ENCODE assay signal across 12 cellular contexts in genomic region chr19:2394054-2394668, GRCh38. TPM values are rescaled to one million over a fixed set of nuclear protein-coding genes. Genes with fewer than 3 reads are reported as not detected.
DNase-seq lines count a peak whose midpoint lies in the region; ATAC-seq and TF ChIP-seq lines count a peak whose summit lies in the region.
"Had no signal": no experiment of that assay in that cellular context is flagged by ENCODE, and none has a peak within 500 bp of the region (broad histone marks: within the 10 kb centered on the region; RNA-seq: fewer than 3 reads in every experiment).

No MANE protein-coding gene starts in this region.

- H4K20me1 ChIP-seq in MM.1S (ENCODE audit: insufficient read depth, low read length) (no peaks in the 10 kb centered on the region), osteoblast (ENCODE audit: insufficient read depth, low read length) (no peaks in the 10 kb centered on the region)

- peak overlapping the region; percentile 45 for H3K4me2 ChIP-seq in MM.1S (ENCODE audit: low read depth, low read length)
- peak overlapping the region; percentile 84 for H3K4me2 ChIP-seq in osteoblast (ENCODE audit: insufficient read depth, low read length)

- no peaks in the 10 kb centered on the region for H3K9me2 ChIP-seq in MM.1S (replicated peaks; ENCODE audit: insufficient read depth, low read length)

- no peaks in the 10 kb centered on the region for H3K79me2 ChIP-seq in MM.1S (ENCODE audit: low read length)
- no peaks in the 10 kb centered on the region for H3K79me2 ChIP-seq in osteoblast (ENCODE audit: insufficient read depth, low read length)

- H3K4me1 ChIP-seq in MM.1S (ENCODE audit: low read length): peaks cover 24% of the 10 kb centered on the region
- no peaks in the 10 kb centered on the region for H3K4me1 ChIP-seq in adipocyte (ENCODE audit: control insufficient read depth, insufficient read depth, low read length)
- peaks cover 6% of the 10 kb centered on the region for H3K4me1 ChIP-seq in osteoblast (ENCODE audit: insufficient read depth, low read length)
- no peaks in the 10 kb centered on the region for H3K4me1 ChIP-seq in effector memory CD4-positive, alpha-beta T cell (ENCODE audit: control insufficient read depth, insufficient read depth, low read length, poor library complexity, severe bottlenecking)
- H3K4me1 ChIP-seq: right atrium auricular region had no signal

- peaks cover 32% of the 10 kb centered on the region for H3F3A ChIP-seq in MM.1S (ENCODE audit: insufficient read depth, low read length)

- H3K9me3 ChIP-seq in MM.1S (replicated peaks; ENCODE audit: insufficient read depth, low read length): no peaks in the 10 kb centered on the region
- H3K9me3 ChIP-seq in adipocyte (ENCODE audit: control insufficient read depth, low read length): no peaks in the 10 kb centered on the region
- no peaks in the 10 kb centered on the region for H3K9me3 ChIP-seq in osteoblast (ENCODE audit: low read depth, low read length)
- no peaks in the 10 kb centered on the region for H3K9me3 ChIP-seq in effector memory CD4-positive, alpha-beta T cell (ENCODE audit: control insufficient read depth, low read length)
- H3K9me3 ChIP-seq: right atrium auricular region had no signal

- no peak for ATAC-seq in HG03175 (IDR thresholded peaks at IDR 0.05; ENCODE audit: unreplicated experiment)
- ATAC-seq in GM19324 (IDR thresholded peaks at IDR 0.05; ENCODE audit: low FRiP score, unreplicated experiment): no peak
- ATAC-seq: activated T-helper 17 cell treated with anti-CD3 and anti-CD28 coated beads, Interleukin-2, amount 50 U/mL, for 72 hours had no signal

- H2AFZ ChIP-seq in MM.1S (ENCODE audit: low read length): peak overlapping the region; percentile 1; the same call in 1 of the 2 replicates
- H2AFZ ChIP-seq in osteoblast (ENCODE audit: low read length): peak overlapping the region; percentile 80

- H3K4me3 ChIP-seq in GM12865 (ENCODE audit: low read depth, low read length): peak overlapping the region; percentile 52
- H3K4me3 ChIP-seq in MM.1S (ENCODE audit: low read length): peak overlapping the region; percentile 31
- H3K4me3 ChIP-seq in adipocyte (ENCODE audit: low read length): no peak overlapping the region
- peak overlapping the region; percentile 67 for H3K4me3 ChIP-seq in osteoblast (ENCODE audit: insufficient read depth, low read length)
- no peak overlapping the region for H3K4me3 ChIP-seq in effector memory CD4-positive, alpha-beta T cell (ENCODE audit: insufficient read depth, low read depth, low read length, poor library complexity, severe bottlenecking)
- H3K4me3 ChIP-seq: right atrium auricular region had no signal

- H3K36me3 ChIP-seq in MM.1S (replicated peaks; ENCODE audit: insufficient read depth, low read length) (no peaks in the 10 kb centered on the region), adipocyte (ENCODE audit: control insufficient read depth, insufficient read depth, low read length, severe bottlenecking) (no peaks in the 10 kb centered on the region), osteoblast (ENCODE audit: insufficient read depth, low read length) (no peaks in the 10 kb centered on the region)
- no peaks in the 10 kb centered on the region for H3K36me3 ChIP-seq in effector memory CD4-positive, alpha-beta T cell (ENCODE audit: control insufficient read depth, insufficient read depth, low read length)
- H3K36me3 ChIP-seq: right atrium auricular region had no signal

- H3K9ac ChIP-seq in MM.1S (ENCODE audit: low read length) (peak overlapping the region; percentile 59), adipocyte (ENCODE audit: low read length) (no peak overlapping the region)

- no peak for TF ChIP-seq CTCF in GM12865 (IDR thresholded peaks at IDR 0.05; ENCODE audit: insufficient read depth, low read depth, low read length, missing control alignments)
- TF ChIP-seq CTCF in MM.1S (IDR thresholded peaks at IDR 0.05; ENCODE audit: low read length): no peak
- no peak for TF ChIP-seq CTCF in osteoblast (IDR thresholded peaks at IDR 0.05; ENCODE audit: extremely low read depth, low read depth, low read length)

- DNase-seq in GM12865 (ENCODE audit: low read depth): peak; percentile 72
- peak; percentile 89 for DNase-seq in MM.1S
- DNase-seq in adipocyte (ENCODE audit: low read depth): peak; percentile 8
- DNase-seq in osteoblast (ENCODE audit: insufficient read length, low spot score, missing footprints): peak; percentile 86
- no peak for DNase-seq in SK-N-DZ (ENCODE audit: low spot score)
- DNase-seq in effector memory CD4-positive, alpha-beta T cell: no peak
- DNase-seq: effector CD4-positive, alpha-beta T cell had no signal

- H3K27ac ChIP-seq in MM.1S (ENCODE audit: low read length): peak overlapping the region; percentile 86
- H3K27ac ChIP-seq in osteoblast (ENCODE audit: low read depth, low read length): no peak overlapping the region
- no peak overlapping the region for H3K27ac ChIP-seq in effector memory CD4-positive, alpha-beta T cell (ENCODE audit: insufficient read depth, low read length, poor library complexity, severe bottlenecking)
- H3K27ac ChIP-seq: right atrium auricular region had no signal

- H3K27me3 ChIP-seq in MM.1S (replicated peaks; ENCODE audit: insufficient read depth, low read length) (no peaks in the 10 kb centered on the region), adipocyte (replicated peaks; ENCODE audit: control insufficient read depth, insufficient read depth, low read length) (peaks cover 26% of the 10 kb centered on the region), osteoblast (ENCODE audit: insufficient read depth, low read length) (peaks cover 3% of the 10 kb centered on the region)
- no peaks in the 10 kb centered on the region for H3K27me3 ChIP-seq in effector memory CD4-positive, alpha-beta T cell (replicated peaks; ENCODE audit: control insufficient read depth, insufficient read depth, low read length, poor library complexity, severe bottlenecking)
- H3K27me3 ChIP-seq: right atrium auricular region had no signal

RNA-seq across cellular contexts. Expression of gene TIMM13, which starts 33.2 kb away (rescaled TPM):
- total RNA-seq in osteoblast: 27.7 and 27.9 TPM in 2 replicates
- 74.0 and 74.4 TPM in 2 replicates for polyA plus RNA-seq in SK-N-DZ (2014; cell fraction: cytosol; rRNA removed)
- 50.3 and 54.7 TPM in 2 replicates for polyA plus RNA-seq in SK-N-DZ (2014; cell fraction: nucleus; rRNA removed)

RNA-seq across cellular contexts. Expression of gene TMPRSS9, which starts 34.1 kb away (rescaled TPM):
- total RNA-seq in osteoblast: 0.29 and 1.1 TPM in 2 replicates
- polyA plus RNA-seq in SK-N-DZ (2014; cell fraction: cytosol; rRNA removed): 0.15 and 0.39 TPM in 2 replicates
- polyA plus RNA-seq in SK-N-DZ (2014; cell fraction: nucleus; rRNA removed): 0.58 and 0.79 TPM in 2 replicates
- total RNA-seq: activated T-helper 17 cell treated with anti-CD3 and anti-CD28 coated beads, Interleukin-2, amount 50 U/mL, for 72 hours; Daoy; right atrium auricular region had no signal

Comparison
In these comparisons a context has a peak if more than half of its experiments do, and no peak if none do; other contexts are left out.
1. DNase-seq: peak in GM12865 (single experiment), MM.1S (single experiment), adipocyte (single experiment) and osteoblast (single experiment); none in SK-N-DZ (single experiment) and effector memory CD4-positive, alpha-beta T cell (0 of 3).
2. H3K4me3 ChIP-seq: peak in GM12865 (single experiment), MM.1S (single experiment) and osteoblast (single experiment); none in adipocyte (single experiment) and effector memory CD4-positive, alpha-beta T cell (single experiment).